In the genomic region with DNA sequence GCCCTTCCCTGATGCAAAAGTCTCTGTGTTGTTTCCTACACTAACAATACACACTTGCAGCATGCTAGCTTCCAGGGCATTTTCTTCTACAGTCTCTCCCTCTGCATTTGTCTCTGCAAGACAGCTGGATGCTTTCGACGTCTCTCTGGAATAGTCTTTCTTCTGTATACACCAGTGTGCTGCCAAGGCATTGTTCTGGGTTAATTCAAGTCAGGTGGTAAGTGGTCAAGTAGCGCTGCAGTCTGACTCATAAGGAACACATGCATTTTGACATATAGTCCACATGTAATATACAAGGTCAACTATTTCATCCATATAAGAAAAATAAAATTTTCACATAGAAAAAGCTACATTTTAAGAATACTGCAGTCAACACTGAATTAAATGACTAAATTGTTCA, we compare ENCODE assay signal across 16 cellular contexts.
DNase-seq lines count a peak whose midpoint lies in the region; ATAC-seq, FAIRE-seq and TF ChIP-seq lines count a peak whose summit lies in the region.
"Had no signal": no experiment of that assay in that cellular context is flagged by ENCODE, and none has a peak within 500 bp of the region (broad histone marks: within the 10 kb centered on the region; RNA-seq: fewer than 3 reads in every experiment).

No MANE protein-coding gene starts in this region.

- H2BK120ac ChIP-seq in IMR-90 (ENCODE audit: low read depth, low read length): peak overlapping the region; percentile 91

- peak; percentile 93 for DNase-seq in IMR-90
- DNase-seq in bronchial epithelial cell (ENCODE audit: low read depth): peak; percentile 38
- peak; percentile 68 for DNase-seq in smooth muscle cell of the brain vasculature (ENCODE audit: low read depth, low spot score)
- DNase-seq in activated CD4-positive, alpha-beta memory T cell treated with anti-CD3 and anti-CD28 coated beads for 36 hours: no peak
- no peak for DNase-seq in CD8-positive, alpha-beta T cell
- no peak for DNase-seq in activated CD4-positive, alpha-beta T cell treated with anti-CD3 and anti-CD28 coated beads for 1 hour
- DNase-seq: activated CD4-positive, alpha-beta T cell treated with anti-CD3 and anti-CD28 coated beads for 4 hours; activated naive CD8-positive, alpha-beta T cell treated with anti-CD3 and anti-CD28 coated beads for 36 hours; activated T-cell treated with anti-CD3 and anti-CD28 coated beads, Interleukin-2, amount 50 U/mL, for 1 hour; immature natural killer cell; mucosa of descending colon; NCI-H2029 treated with DMSO at 0.1 percent for 48 hours; NCI-H69 had no signal

- TF ChIP-seq EP300 in gastroesophageal sphincter (IDR thresholded peaks at IDR 0.05): no peak

- no TSS peak for BruUV-seq in IMR-90 (replicated peaks; lab: Mats Ljungman, UMichigan)

- H3K9me3 ChIP-seq in IMR-90 (ENCODE audit: control insufficient read depth, insufficient read depth, low read length) (no peaks in the 10 kb centered on the region), gastroesophageal sphincter (no peaks in the 10 kb centered on the region)
- H3K9me3 ChIP-seq in CD8-positive, alpha-beta T cell (ENCODE audit: low read length): no peaks in the 10 kb centered on the region
- H3K9me3 ChIP-seq: mucosa of descending colon had no signal

- peak overlapping the region; percentile 76 to 88 for H4K8ac ChIP-seq in IMR-90 (ENCODE audit: low read depth in 2 of 2, low read length in 2 of 2)

- peak overlapping the region; percentile 97 for H2BK5ac ChIP-seq in IMR-90 (ENCODE audit: low read depth, low read length, poor library complexity, severe bottlenecking)

- H3K4me3 Mint-ChIP-seq in activated CD4-positive, alpha-beta memory T cell treated with anti-CD3 and anti-CD28 coated beads for 36 hours: no peak overlapping the region
- no peak overlapping the region for H3K4me3 Mint-ChIP-seq in CD8-positive, alpha-beta T cell
- H3K4me3 Mint-ChIP-seq: activated naive CD8-positive, alpha-beta T cell treated with anti-CD3 and anti-CD28 coated beads for 36 hours; immature natural killer cell; type B pancreatic cell had no signal

- peaks cover 31 to 83% of the 10 kb centered on the region in 2 experiments for H3K79me1 ChIP-seq in IMR-90 (ENCODE audit: low read depth in 1 of 2, low read length in 2 of 2)

- POLR2A ChIA-PET in IMR-90 (lab: Charles Lee; ENCODE audit: unreplicated experiment): no interaction called here
- POLR2A ChIA-PET in activated CD4-positive, alpha-beta memory T cell treated with anti-CD3 and anti-CD28 coated beads for 36 hours (lab: Charles Lee): no interaction called here
- POLR2A ChIA-PET in CD8-positive, alpha-beta T cell (lab: Charles Lee): no interaction called here

- H3K4me2 ChIP-seq in IMR-90 (ENCODE audit: low read depth, low read length): no peak overlapping the region

- TF ChIP-seq CTCF in IMR-90 (conservative IDR thresholded peaks at IDR 0.05; ENCODE audit: low read depth, low read length) (no peak), bronchial epithelial cell (IDR thresholded peaks at IDR 0.05; ENCODE audit: insufficient read depth, low read length, severe bottlenecking) (no peak), gastroesophageal sphincter (IDR thresholded peaks at IDR 0.05) (no peak)
- no peak for TF ChIP-seq CTCF in CD8-positive, alpha-beta T cell (IDR thresholded peaks at IDR 0.05)

- H2AFZ ChIP-seq in IMR-90 (replicated peaks; ENCODE audit: low read length, poor library complexity): no peak overlapping the region

- intact Hi-C loops in IMR-90 (cut with micrococcal nuclease): no loop called here
- intact Hi-C loops in activated CD4-positive, alpha-beta memory T cell treated with anti-CD3 and anti-CD28 coated beads for 36 hours (cut with micrococcal nuclease): no loop called here
- intact Hi-C loops in CD8-positive, alpha-beta T cell (cut with DNase I, micrococcal nuclease): no loop called here

- no peak for TF ChIP-seq RAD21 in IMR-90 (IDR thresholded peaks at IDR 0.05; ENCODE audit: low read length)

- H3K36me3 Mint-ChIP-seq in activated CD4-positive, alpha-beta memory T cell treated with anti-CD3 and anti-CD28 coated beads for 36 hours: no peaks in the 10 kb centered on the region
- no peaks in the 10 kb centered on the region for H3K36me3 Mint-ChIP-seq in CD8-positive, alpha-beta T cell
- H3K36me3 Mint-ChIP-seq: activated naive CD8-positive, alpha-beta T cell treated with anti-CD3 and anti-CD28 coated beads for 36 hours; immature natural killer cell; type B pancreatic cell had no signal

- H3K14ac ChIP-seq in IMR-90 (replicated peaks; ENCODE audit: low read depth, low read length): peak overlapping the region; percentile 90

- no peak for TF ChIP-seq POLR2A in IMR-90 (IDR thresholded peaks at IDR 0.05; ENCODE audit: low read depth, low read length)
- no peak for TF ChIP-seq POLR2A in gastroesophageal sphincter (IDR thresholded peaks at IDR 0.05)

- peak overlapping the region; percentile 22; the same call in 1 of the 2 replicates for H3K56ac ChIP-seq in IMR-90 (ENCODE audit: extremely low read depth, insufficient read depth, low read length)

- ATAC-seq in IMR-90 (ENCODE audit: low read depth) (peak; percentile 34), gastroesophageal sphincter (peak; percentile 68)
- ATAC-seq in CD8-positive, alpha-beta T cell: no peak
- ATAC-seq: mucosa of descending colon, Panc1 had no signal

- H3K9ac ChIP-seq in IMR-90 (ENCODE audit: low read depth, low read length): peak overlapping the region; percentile 37; the same call in 1 of the 2 replicates

- H4K91ac ChIP-seq in IMR-90 (ENCODE audit: insufficient read depth, low read depth, low read length): peak overlapping the region; percentile 94

- WGBS in IMR-90 (ENCODE audit: extremely low coverage in 2 of 2, insufficient read length in 1 of 2), 2 experiments: no CpG with 5 or more reads among the region's 3 CpGs
- WGBS in gastroesophageal sphincter (ENCODE audit: low coverage in 1 of 2), 2 donors: 3 to 33% methylated on average over 3 of the region's 3 CpGs

- H2AK5ac ChIP-seq in IMR-90 (ENCODE audit: low read depth, low read length): peak overlapping the region; percentile 91

- FAIRE-seq in bronchial epithelial cell (lab: Jason Lieb, UNC): no peak

- peak overlapping the region; percentile 81; the same call in 1 of the 2 replicates for H3K27ac ChIP-seq in IMR-90 (ENCODE audit: insufficient read depth, low read length)
- H3K27ac ChIP-seq in gastroesophageal sphincter: peak overlapping the region in 2 of 4 donors; percentile 37 to 54
- no peak overlapping the region for H3K27ac ChIP-seq in CD8-positive, alpha-beta T cell (ENCODE audit: low read depth, low read length)

- peak overlapping the region; percentile 93 for H2BK20ac ChIP-seq in IMR-90 (ENCODE audit: low read depth, low read length)

- peak overlapping the region; percentile 59 for H3K18ac ChIP-seq in IMR-90 (ENCODE audit: low read depth, low read length)

- H4K5ac ChIP-seq in IMR-90 (ENCODE audit: low read depth, low read length): peak overlapping the region; percentile 87

- H3K4me3 ChIP-seq in IMR-90 (ENCODE audit: insufficient read depth, low read depth, low read length) (no peak overlapping the region), bronchial epithelial cell (ENCODE audit: low read depth, low read length) (no peak overlapping the region), gastroesophageal sphincter (no peak overlapping the region)
- H3K4me3 ChIP-seq in CD8-positive, alpha-beta T cell (ENCODE audit: low read depth, low read length): no peak overlapping the region
- H3K4me3 ChIP-seq: mucosa of descending colon had no signal

- peaks cover 58% of the 10 kb centered on the region for H3K36me3 ChIP-seq in IMR-90 (ENCODE audit: control insufficient read depth, insufficient read depth, low read length)
- H3K36me3 ChIP-seq in bronchial epithelial cell (ENCODE audit: control insufficient read depth, insufficient read depth, low read length): no peaks in the 10 kb centered on the region
- H3K36me3 ChIP-seq in gastroesophageal sphincter: no peaks in the 10 kb centered on the region
- H3K36me3 ChIP-seq in CD8-positive, alpha-beta T cell (ENCODE audit: insufficient read depth, low read length): no peaks in the 10 kb centered on the region

- H2AK9ac ChIP-seq in IMR-90 (replicated peaks; ENCODE audit: low read depth, low read length, poor library complexity): peak overlapping the region; percentile 8

- no peaks in the 10 kb centered on the region for H3K4me1 Mint-ChIP-seq in activated CD4-positive, alpha-beta memory T cell treated with anti-CD3 and anti-CD28 coated beads for 36 hours (ENCODE audit: low read depth)
- no peaks in the 10 kb centered on the region for H3K4me1 Mint-ChIP-seq in CD8-positive, alpha-beta T cell (ENCODE audit: low read depth)
- H3K4me1 Mint-ChIP-seq: activated naive CD8-positive, alpha-beta T cell treated with anti-CD3 and anti-CD28 coated beads for 36 hours; immature natural killer cell had no signal

- peak overlapping the region; percentile 74; the same call in 2 of the 3 replicates for H2BK15ac ChIP-seq in IMR-90 (ENCODE audit: low read depth, low read length)

- H3K27me3 Mint-ChIP-seq in activated CD4-positive, alpha-beta memory T cell treated with anti-CD3 and anti-CD28 coated beads for 36 hours: peaks cover 31% of the 10 kb centered on the region
- H3K27me3 Mint-ChIP-seq in CD8-positive, alpha-beta T cell (ENCODE audit: low read depth): peaks cover 17% of the 10 kb centered on the region

- dilution Hi-C loops in IMR-90 (cut with HindIII; ENCODE audit: low sequenced_read_pairs, unreplicated experiment): no loop called here

- peaks cover 49% of the 10 kb centered on the region for H3K9me1 ChIP-seq in IMR-90 (ENCODE audit: insufficient read depth, low read length)

- H3K4ac ChIP-seq in IMR-90 (ENCODE audit: low read depth, low read length): peak overlapping the region; percentile 95

- H3K23ac ChIP-seq in IMR-90 (ENCODE audit: low read depth, low read length): peak overlapping the region; percentile 83

- no peak overlapping the region for H3K27ac Mint-ChIP-seq in activated CD4-positive, alpha-beta memory T cell treated with anti-CD3 and anti-CD28 coated beads for 36 hours
- no peak overlapping the region for H3K27ac Mint-ChIP-seq in CD8-positive, alpha-beta T cell
- H3K27ac Mint-ChIP-seq: activated naive CD8-positive, alpha-beta T cell treated with anti-CD3 and anti-CD28 coated beads for 36 hours; immature natural killer cell; type B pancreatic cell had no signal

- in situ Hi-C loops in IMR-90 (cut with MboI; ENCODE audit: low sequenced_read_pairs): no loop called here

- H3K4me1 ChIP-seq in IMR-90 (ENCODE audit: control insufficient read depth, insufficient read depth, low read length) (peaks cover 38% of the 10 kb centered on the region), gastroesophageal sphincter (peaks cover 0 to 17% (median 0%) of the 10 kb centered on the region in 3 donors)
- no peaks in the 10 kb centered on the region for H3K4me1 ChIP-seq in CD8-positive, alpha-beta T cell (ENCODE audit: insufficient read depth, low read length)

- no peaks in the 10 kb centered on the region for H3K9me3 Mint-ChIP-seq in activated CD4-positive, alpha-beta memory T cell treated with anti-CD3 and anti-CD28 coated beads for 36 hours
- H3K9me3 Mint-ChIP-seq in CD8-positive, alpha-beta T cell: no peaks in the 10 kb centered on the region
- H3K9me3 Mint-ChIP-seq: activated naive CD8-positive, alpha-beta T cell treated with anti-CD3 and anti-CD28 coated beads for 36 hours had no signal

- H3K27me3 ChIP-seq in IMR-90 (ENCODE audit: control insufficient read depth, insufficient read depth, low read length) (no peaks in the 10 kb centered on the region), bronchial epithelial cell (ENCODE audit: control insufficient read depth, insufficient read depth, low read length) (no peaks in the 10 kb centered on the region), gastroesophageal sphincter (no peaks in the 10 kb centered on the region)
- no peaks in the 10 kb centered on the region for H3K27me3 ChIP-seq in CD8-positive, alpha-beta T cell (ENCODE audit: insufficient read depth, low read length)

- H4K20me1 ChIP-seq in IMR-90 (ENCODE audit: insufficient read depth, low read length): no peaks in the 10 kb centered on the region

- CTCF ChIA-PET in IMR-90 (lab: Yijun Ruan, JAX): interaction anchor here (1.0 kb wide), 1 partner anchor 41 kb away, joined by 4 read pairs; no protein-coding TSS in a partner anchor
- CTCF ChIA-PET in activated CD4-positive, alpha-beta memory T cell treated with anti-CD3 and anti-CD28 coated beads for 36 hours (lab: Charles Lee): no interaction called here
- CTCF ChIA-PET in CD8-positive, alpha-beta T cell (lab: Charles Lee): interaction anchor here (0.5 kb wide), 1 partner anchor 1612 kb away, joined by 3 read pairs; no protein-coding TSS in a partner anchor

Comparison
In these comparisons a context has a peak if more than half of its experiments do, and no peak if none do; other contexts are left out.
1. DNase-seq: peak in IMR-90 (single experiment), bronchial epithelial cell (single experiment) and smooth muscle cell of the brain vasculature (single experiment); none in activated CD4-positive, alpha-beta memory T cell treated with anti-CD3 and anti-CD28 coated beads for 36 hours (single experiment), CD8-positive, alpha-beta T cell (0 of 7) and activated CD4-positive, alpha-beta T cell treated with anti-CD3 and anti-CD28 coated beads for 1 hour (single experiment).